In genomic region chr20:48373555-48373934, GRCh38 we compare ENCODE assay signal across 1 cellular context.
TF ChIP-seq lines count a peak whose summit lies in the region.

No MANE protein-coding gene starts in this region.

TF ChIP-seq in GM23338, 12 proteins besides CTCF, POLR2A, EP300 and RAD21 (continued from another document):
- TF ChIP-seq ZNF462 (CRISPR knock-in tag; IDR thresholded peaks at IDR 0.05) (no peak), EZH2 (IDR thresholded peaks at IDR 0.05; ENCODE audit: low read depth, unreplicated experiment) (no peak), JUNB (IDR thresholded peaks at IDR 0.05; ENCODE audit: unreplicated experiment) (no peak), REST (IDR thresholded peaks at IDR 0.05; ENCODE audit: unreplicated experiment) (no peak), ZNF114 (CRISPR knock-in tag; IDR thresholded peaks at IDR 0.05) (no peak), ETS1 (IDR thresholded peaks at IDR 0.05) (no peak)
